In genomic region chr15:65583701-65584100, GRCh38 we compare ENCODE assay signal across 8 cellular contexts. TPM values are rescaled to one million over a fixed set of nuclear protein-coding genes. Genes with fewer than 3 reads are reported as not detected.
A peak's percentile ranks its signal among the peaks of the same experiment; 100 is the strongest.
DNase-seq lines count a peak whose midpoint lies in the region; ATAC-seq and TF ChIP-seq lines count a peak whose summit lies in the region.

No MANE protein-coding gene starts in this region.

- no peaks in the 10 kb centered on the region for H3K9me3 Mint-ChIP-seq in mesothelial cell of epicardium

- H3K4me3 ChIP-seq in Loucy (ENCODE audit: low read length, poor library complexity, severe bottlenecking) (peak overlapping the region; percentile 59), upper lobe of right lung (no peak overlapping the region)

- no peaks in the 10 kb centered on the region for H3K9me3 ChIP-seq in Loucy (ENCODE audit: insufficient read depth, low read depth, low read length)
- H3K9me3 ChIP-seq in upper lobe of right lung, result no peaks in the 10 kb centered on the region

- H3K9me2 ChIP-seq in Loucy (replicated peaks; ENCODE audit: low read depth, low read length), result no peaks in the 10 kb centered on the region

- peaks cover 56% of the 10 kb centered on the region for H3K4me1 ChIP-seq in Loucy (ENCODE audit: insufficient read depth, low read length, poor library complexity, severe bottlenecking)
- no peaks in the 10 kb centered on the region for H3K4me1 ChIP-seq in upper lobe of right lung

- ATAC-seq in esophagus mucosa (no peak), upper lobe of right lung (no peak)

- peak; percentile 36 for DNase-seq in EL
- DNase-seq in activated gamma-delta T cell treated with anti-CD3 and anti-CD28 coated beads, Interleukin-2, amount 50 U/mL, for 16 hours (ENCODE audit: low read depth), result peak; percentile 24
- DNase-seq in mesothelial cell of epicardium (ENCODE audit: low spot score in 2 of 2, unreplicated experiment in 2 of 2), result no peak
- DNase-seq in NCI-H2171 (lab: John Stamatoyannopoulos, UW), result no peak
- no peak for DNase-seq in AG08396 (ENCODE audit: low spot score)
- DNase-seq in upper lobe of right lung, result no peak

- intact Hi-C loops in upper lobe of right lung (cut with DNase I), result no loop called here

- peaks cover 5% of the 10 kb centered on the region for H3K4me1 Mint-ChIP-seq in mesothelial cell of epicardium

- 0 out of 2 replicates have a peak, but pooled peaks cover 2% of the 10 kb centered on the region for H3F3A ChIP-seq in Loucy (ENCODE audit: low read depth)

- H2AFZ ChIP-seq in Loucy (ENCODE audit: low read length), result no peak overlapping the region

- H3K27ac Mint-ChIP-seq in mesothelial cell of epicardium, result peak overlapping the region; percentile 69

- H3K27me3 ChIP-seq in Loucy (ENCODE audit: insufficient read depth, low read length, poor library complexity, severe bottlenecking) (no peaks in the 10 kb centered on the region), upper lobe of right lung (no peaks in the 10 kb centered on the region)

- H3K36me3 Mint-ChIP-seq in mesothelial cell of epicardium, result peaks cover 33% of the 10 kb centered on the region

- no peaks in the 10 kb centered on the region for H4K20me1 ChIP-seq in Loucy (ENCODE audit: insufficient read depth, low read length, poor library complexity, severe bottlenecking)

- H3K4me2 ChIP-seq in Loucy (ENCODE audit: low read depth, low read length, poor library complexity, severe bottlenecking), result peak overlapping the region; percentile 91

- TF ChIP-seq CTCF in Loucy (conservative IDR thresholded peaks at IDR 0.05; ENCODE audit: low read length) (no peak), mesothelial cell of epicardium (IDR thresholded peaks at IDR 0.05; ENCODE audit: unreplicated experiment) (no peak), upper lobe of right lung (IDR thresholded peaks at IDR 0.05) (no peak)

- peak overlapping the region; percentile 53 for H3K9ac ChIP-seq in Loucy (ENCODE audit: low read depth, low read length, poor library complexity, severe bottlenecking)

- H3K79me2 ChIP-seq in Loucy (ENCODE audit: insufficient read depth, low read length), result no peaks in the 10 kb centered on the region

- H3K36me3 ChIP-seq in Loucy (ENCODE audit: insufficient read depth, low read length) (peaks cover 20% of the 10 kb centered on the region; the same call in 1 of the 2 replicates), upper lobe of right lung (peaks cover 91% of the 10 kb centered on the region)

- no peaks in the 10 kb centered on the region for H3K27me3 Mint-ChIP-seq in mesothelial cell of epicardium (ENCODE audit: low read depth)

- no peak overlapping the region for H3K4me3 Mint-ChIP-seq in mesothelial cell of epicardium

- no peak overlapping the region for H3K27ac ChIP-seq in upper lobe of right lung

RNA-seq across cellular contexts. Expression of gene INTS14, which starts 27.2 kb away (rescaled TPM):
- total RNA-seq in mesothelial cell of epicardium, result 49.0 to 50.8 TPM (median 49.0 TPM) in 3 replicates
- 28.8 TPM for total RNA-seq in esophagus mucosa
- 32.0 TPM for total RNA-seq in upper lobe of right lung

RNA-seq across cellular contexts. Expression of gene SLC24A1, which starts 38.0 kb away (rescaled TPM):
- total RNA-seq in mesothelial cell of epicardium, result 21.9 to 24.6 TPM (median 22.8 TPM) in 3 replicates
- 7.1 TPM for total RNA-seq in esophagus mucosa
- 11.8 TPM for total RNA-seq in upper lobe of right lung

RNA-seq across cellular contexts. Expression of gene HACD3, which starts 53.4 kb away (rescaled TPM):
- total RNA-seq in mesothelial cell of epicardium, result 110 to 113 TPM (median 111 TPM) in 3 replicates
- 17.4 TPM for total RNA-seq in esophagus mucosa
- total RNA-seq in upper lobe of right lung, result 56.8 TPM

Comparison
In these comparisons a context has a peak if more than half of its experiments do, and no peak if none do; other contexts are left out.
1. DNase-seq: peak in EL (single experiment) and activated gamma-delta T cell treated with anti-CD3 and anti-CD28 coated beads, Interleukin-2, amount 50 U/mL, for 16 hours (single experiment); none in mesothelial cell of epicardium (0 of 2), NCI-H2171 (single experiment), AG08396 (single experiment) and upper lobe of right lung (single experiment).